In genomic region chr13:49740870-49741269, GRCh38 we compare ENCODE assay signal across 2 cellular contexts.
TF ChIP-seq lines count a peak whose summit lies in the region.

No MANE protein-coding gene starts in this region.

TF ChIP-seq in IMR-90, 13 proteins besides CTCF, POLR2A, EP300 and RAD21:
- TF ChIP-seq MAZ (IDR thresholded peaks at IDR 0.05; ENCODE audit: borderline replicate concordance, low read depth, low read length) (no peak), CEBPB (IDR thresholded peaks at IDR 0.05; ENCODE audit: low read depth, low read length) (peak; percentile 23; the same call in 1 of the 2 replicates), RFX5 (IDR thresholded peaks at IDR 0.05; ENCODE audit: low read depth, low read length) (no peak)

TF ChIP-seq in GM12878, 131 proteins besides CTCF, POLR2A, EP300 and RAD21:
- TF ChIP-seq ZNF207 (IDR thresholded peaks at IDR 0.05; ENCODE audit: borderline replicate concordance) (no peak), SP1 (IDR thresholded peaks at IDR 0.05; ENCODE audit: low read depth, low read length) (no peak), CHD4 (IDR thresholded peaks at IDR 0.05) (no peak), ZBTB4 (CRISPR knock-in tag; IDR thresholded peaks at IDR 0.05) (no peak), MYC (IDR thresholded peaks at IDR 0.05; ENCODE audit: insufficient read depth, insufficient read length, insufficient replicate concordance, low read length, severe bottlenecking) (no peak), ZNF687 (IDR thresholded peaks at IDR 0.05) (no peak), GATAD2B (conservative IDR thresholded peaks at IDR 0.05; ENCODE audit: low read depth) (no peak), SMARCA5 (IDR thresholded peaks at IDR 0.05) (no peak), PAX5 (IDR thresholded peaks at IDR 0.05; ENCODE audit: borderline replicate concordance, low read depth, low read length) (no peak)
TF ChIP-seq in GM12878: peak in this region for 0.
